25 cellular contexts compared by ENCODE assay signal in the genomic region with DNA sequence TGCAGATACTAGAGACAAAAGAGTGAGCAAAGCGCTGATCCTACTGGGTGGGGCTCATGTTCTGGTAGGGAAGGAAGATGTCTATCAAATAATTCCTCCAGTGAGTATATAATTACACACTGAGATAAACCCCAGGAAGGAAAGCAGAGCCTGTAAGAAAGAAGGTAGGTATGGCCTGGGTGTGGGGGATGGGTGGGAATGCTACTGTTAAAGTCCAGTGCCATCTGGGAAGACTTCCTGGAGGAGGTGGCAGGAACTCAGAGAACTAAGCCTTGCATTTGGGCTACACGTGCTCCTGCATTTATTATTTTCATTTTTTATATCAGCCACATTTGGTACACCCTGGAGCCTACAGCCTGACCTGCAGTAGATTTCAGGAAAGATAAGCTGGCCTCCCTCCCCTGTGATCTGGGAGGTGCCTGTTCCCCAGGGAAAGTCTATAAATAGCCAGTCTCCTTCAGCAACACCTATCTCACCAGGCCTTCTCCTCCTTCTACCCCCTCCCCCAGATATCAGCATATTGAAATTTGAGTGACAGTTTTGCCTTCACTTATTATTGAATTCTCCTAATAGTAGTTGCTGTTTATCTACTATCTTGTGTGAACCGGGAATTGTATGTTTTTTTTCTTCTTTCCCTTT. TPM values are rescaled to one million over a fixed set of nuclear protein-coding genes. Genes with fewer than 3 reads are reported as not detected.
A peak's percentile ranks its signal among the peaks of the same experiment; 100 is the strongest.
DNase-seq lines count a peak whose midpoint lies in the region; ATAC-seq and TF ChIP-seq lines count a peak whose summit lies in the region.
"Had no signal": no experiment of that assay in that cellular context is flagged by ENCODE, and none has a peak within 500 bp of the region (broad histone marks: within the 10 kb centered on the region; RNA-seq: fewer than 3 reads in every experiment).

No MANE protein-coding gene starts in this region.

- ATAC-seq in Right ventricle myocardium inferior (no peak), RWPE2 (ENCODE audit: low read depth) (peak; percentile 48; the same call in 2 of the 3 replicates), left lung (peak; percentile 84), GM18861 (IDR thresholded peaks at IDR 0.05; ENCODE audit: unreplicated experiment) (no peak)
- ATAC-seq: naive thymus-derived CD4-positive, alpha-beta T cell; right cardiac atrium; T-helper 17 cell had no signal

- WGBS in adrenal gland, 4 donors = 43 to 50% (median 48%) methylated on average over 3 of the region's 3 CpGs

- TF ChIP-seq CTCF in RWPE2 (IDR thresholded peaks at IDR 0.05; ENCODE audit: poor library complexity, severe bottlenecking) (no peak), left lung (IDR thresholded peaks at IDR 0.05) (no peak), adrenal gland (IDR thresholded peaks at IDR 0.05) (no peak)

- H3K27me3 ChIP-seq in RWPE2 (ENCODE audit: insufficient read depth, poor library complexity, severe bottlenecking) = no peaks in the 10 kb centered on the region
- H3K27me3 ChIP-seq in left lung = no peaks in the 10 kb centered on the region
- no peaks in the 10 kb centered on the region for H3K27me3 ChIP-seq in MG63
- no peaks in the 10 kb centered on the region for H3K27me3 ChIP-seq in adrenal gland
- H3K27me3 ChIP-seq: esophagus squamous epithelium had no signal

- H3K36me3 ChIP-seq in RWPE2 (ENCODE audit: low read depth) (0 out of 2 replicates have a peak, but pooled peaks cover 4% of the 10 kb centered on the region), left lung (no peaks in the 10 kb centered on the region), MG63 (no peaks in the 10 kb centered on the region), adrenal gland (replicated peaks in 1 of 2) (no peaks in the 10 kb centered on the region)
- H3K36me3 ChIP-seq: esophagus squamous epithelium had no signal

- H3K4me3 ChIP-seq in RWPE2 (ENCODE audit: severe bottlenecking) = no peak overlapping the region
- no peak overlapping the region for H3K4me3 ChIP-seq in left lung
- no peak overlapping the region for H3K4me3 ChIP-seq in MG63
- no peak overlapping the region for H3K4me3 ChIP-seq in adrenal gland
- H3K4me3 ChIP-seq: esophagus squamous epithelium, GM12878 had no signal

- H3K4me1 ChIP-seq in RWPE2 (ENCODE audit: insufficient read depth, poor library complexity, severe bottlenecking) (peaks cover 22% of the 10 kb centered on the region), left lung (peaks cover 0 to 11% of the 10 kb centered on the region in 2 donors), adrenal gland (replicated peaks in 1 of 2) (no peaks in the 10 kb centered on the region)

- no peak for TF ChIP-seq POLR2A in adrenal gland (IDR thresholded peaks at IDR 0.05)

- DNase-seq in cardiac septum (ENCODE audit: low spot score) (peak; percentile 10), Right ventricle myocardium inferior (ENCODE audit: missing footprints) (no peak), RWPE2 (ENCODE audit: low spot score) (peak; percentile 22), left lung (no peak), MG63 (no peak), adrenal gland (no peak)
- no peak for DNase-seq in stimulated activated CD8-positive, alpha-beta memory T cell treated with anti-CD3 and anti-CD28 coated beads, Interleukin-4, amount 100 ng/mL, for 48 hours
- DNase-seq: activated CD4-positive, CD25-positive, alpha-beta regulatory T cell; activated T-cell treated with anti-CD3 and anti-CD28 coated beads, Interleukin-2, amount 50 U/mL, for 24 hours; CD4-positive, alpha-beta T cell; cerebellar nuclear complex; esophagus squamous epithelium; naive thymus-derived CD4-positive, alpha-beta T cell; NCI-H1092; right cardiac atrium; stimulated activated CD4-positive, alpha-beta T cell treated with anti-CD3 and anti-CD28 coated beads, Interleukin-15, amount 100 ng/mL, for 24 hours; substantia nigra; T-helper 17 cell had no signal

- intact Hi-C loops in cardiac septum (cut with DNase I) (no loop called here), Right ventricle myocardium inferior (cut with DNase I) (no loop called here), left lung (cut with DNase I) (no loop called here), adrenal gland (cut with DNase I) (no loop called here)

- no peak overlapping the region for H3K27ac ChIP-seq in RWPE2 (ENCODE audit: poor library complexity, severe bottlenecking)
- peak overlapping the region in 1 of 2 donors; percentile 51 for H3K27ac ChIP-seq in left lung
- no peak overlapping the region for H3K27ac ChIP-seq in adrenal gland

- H3K9me3 ChIP-seq in RWPE2 (ENCODE audit: severe bottlenecking) = no peaks in the 10 kb centered on the region
- peaks cover 0 to under 1% of the 10 kb centered on the region in 2 donors for H3K9me3 ChIP-seq in left lung
- no peaks in the 10 kb centered on the region for H3K9me3 ChIP-seq in MG63
- H3K9me3 ChIP-seq in adrenal gland (replicated peaks in 1 of 3) = no peaks in the 10 kb centered on the region

RNA-seq across cellular contexts. Expression of gene ATP2C2, which starts 11.5 kb away (rescaled TPM):
- not detected for total RNA-seq in cardiac septum
- not detected for total RNA-seq in Right ventricle myocardium inferior
- 10 to 100 TPM; 38.1 to 52.8 TPM for total RNA-seq in left lung
- not detected in 2 replicates for total RNA-seq in MG63 (2014; rRNA removed; shearing (Covaris generic); ENCODE audit: low replicate concordance)
- under 1 TPM in 6 of 8 donors, not detected in 2; 0.42 to 0.83 (median 0.57) TPM for total RNA-seq in adrenal gland
- polyA plus RNA-seq in adrenal gland = under 1 TPM; 0.07 to 0.40 (median 0.35) TPM
- total RNA-seq: activated CD8-positive, alpha-beta T cell treated with anti-CD3 and anti-CD28 coated beads, Interleukin-2, amount 10 ng/mL, durations not matched to agents 7 days and 5 days; activated naive CD4-positive, alpha-beta T cell treated with anti-CD3 and anti-CD28 coated beads, Interleukin-2, amount 50 U/mL, for 72 hours; CD4-positive, alpha-beta T cell; GM12878; LHCN-M2; naive thymus-derived CD4-positive, alpha-beta T cell; osteocyte; right cardiac atrium; T-helper 17 cell had no signal
- polyA plus RNA-seq: AG04450, right cardiac atrium had no signal

Comparison
In these comparisons a context has a peak if more than half of its experiments do, and no peak if none do; other contexts are left out.
1. DNase-seq: peak in cardiac septum (single experiment) and RWPE2 (single experiment); none in Right ventricle myocardium inferior (single experiment), left lung (0 of 2), stimulated activated CD8-positive, alpha-beta memory T cell treated with anti-CD3 and anti-CD28 coated beads, Interleukin-4, amount 100 ng/mL, for 48 hours (single experiment), MG63 (single experiment) and adrenal gland (0 of 7).
2. ATAC-seq: peak in RWPE2 (single experiment) and left lung (single experiment); none in Right ventricle myocardium inferior (single experiment) and GM18861 (single experiment).
3. RNA of gene ATP2C2, which starts 11.5 kb away (total RNA-seq): 38.1 to 52.8 TPM in left lung; 0.42 to 0.83 TPM in adrenal gland, not detected in cardiac septum (single experiment), not detected in Right ventricle myocardium inferior (single experiment) and not detected in MG63; every median in the first group is over 10 times any median in the second.